9 cellular contexts compared by ENCODE assay signal in genomic region chr19:55486971-55487883, GRCh38. TPM values are rescaled to one million over a fixed set of nuclear protein-coding genes. Genes with fewer than 3 reads are reported as not detected.
DNase-seq lines count a peak whose midpoint lies in the region; ATAC-seq and TF ChIP-seq lines count a peak whose summit lies in the region.
"Had no signal": no experiment of that assay in that cellular context is flagged by ENCODE, and none has a peak within 500 bp of the region (broad histone marks: within the 10 kb centered on the region; RNA-seq: fewer than 3 reads in every experiment).

No MANE protein-coding gene starts in this region.

- no peak for ATAC-seq in HG02970 (IDR thresholded peaks at IDR 0.05; ENCODE audit: low FRiP score, unreplicated experiment)
- no peak for ATAC-seq in GM21390 (IDR thresholded peaks at IDR 0.05; ENCODE audit: unreplicated experiment)

- no peak for TF ChIP-seq CTCF in BE2C (IDR thresholded peaks at IDR 0.05; ENCODE audit: low read depth, low read length)
- TF ChIP-seq CTCF in fibroblast of villous mesenchyme (IDR thresholded peaks at IDR 0.05; ENCODE audit: insufficient read depth, low read depth, low read length) = no peak
- no peak for TF ChIP-seq CTCF in progenitor cell of endocrine pancreas (IDR thresholded peaks at IDR 0.05; ENCODE audit: unreplicated experiment)

- no peaks in the 10 kb centered on the region for H3K27me3 ChIP-seq in BE2C

- intact Hi-C loops in activated T-helper 1 cell treated with anti-CD3 and anti-CD28 coated beads, Interleukin-12 subunit alpha, Interleukin-12 subunit beta, Interleukin-2, Interleukin-4 antibody, amounts not matched to agents 30 ng/mL and 10 ng/mL and 1 ng/mL, durations not matched to agents 14 hours and 24 hours and 36 hours (cut with micrococcal nuclease) = no loop called here

- H3K27me3 Mint-ChIP-seq in activated T-helper 1 cell treated with anti-CD3 and anti-CD28 coated beads, Interleukin-12 subunit alpha, Interleukin-12 subunit beta, Interleukin-2, Interleukin-4 antibody, amounts not matched to agents 30 ng/mL and 10 ng/mL and 1 ng/mL, durations not matched to agents 14 hours and 24 hours and 36 hours (ENCODE audit: insufficient read depth) = peaks cover 2% of the 10 kb centered on the region
- peaks cover 8% of the 10 kb centered on the region for H3K27me3 Mint-ChIP-seq in progenitor cell of endocrine pancreas

- no peaks in the 10 kb centered on the region for H3K36me3 Mint-ChIP-seq in activated T-helper 1 cell treated with anti-CD3 and anti-CD28 coated beads, Interleukin-12 subunit alpha, Interleukin-12 subunit beta, Interleukin-2, Interleukin-4 antibody, amounts not matched to agents 30 ng/mL and 10 ng/mL and 1 ng/mL, durations not matched to agents 14 hours and 24 hours and 36 hours (ENCODE audit: low read depth)
- H3K36me3 Mint-ChIP-seq in progenitor cell of endocrine pancreas (ENCODE audit: insufficient read depth) = no peaks in the 10 kb centered on the region

- H3K27ac Mint-ChIP-seq in activated T-helper 1 cell treated with anti-CD3 and anti-CD28 coated beads, Interleukin-12 subunit alpha, Interleukin-12 subunit beta, Interleukin-2, Interleukin-4 antibody, amounts not matched to agents 30 ng/mL and 10 ng/mL and 1 ng/mL, durations not matched to agents 14 hours and 24 hours and 36 hours = peak overlapping the region; percentile 66
- H3K27ac Mint-ChIP-seq in progenitor cell of endocrine pancreas = peak overlapping the region; percentile 73

- no peaks in the 10 kb centered on the region for H3K9me3 ChIP-seq in BE2C
- H3K9me3 ChIP-seq: neutrophil had no signal

- peak overlapping the region; percentile 54 for H3K4me3 Mint-ChIP-seq in activated T-helper 1 cell treated with anti-CD3 and anti-CD28 coated beads, Interleukin-12 subunit alpha, Interleukin-12 subunit beta, Interleukin-2, Interleukin-4 antibody, amounts not matched to agents 30 ng/mL and 10 ng/mL and 1 ng/mL, durations not matched to agents 14 hours and 24 hours and 36 hours
- peak overlapping the region; percentile 50 for H3K4me3 Mint-ChIP-seq in progenitor cell of endocrine pancreas (ENCODE audit: low read depth)

- peaks cover 2% of the 10 kb centered on the region; the same call in 1 of the 2 replicates for H3K36me3 ChIP-seq in BE2C

- H3K4me1 ChIP-seq in BE2C = peaks cover 22% of the 10 kb centered on the region

- DNase-seq in BE2C (peak; percentile 58), M059J (ENCODE audit: low read depth) (peak; percentile 99), fibroblast of villous mesenchyme (ENCODE audit: low read depth) (peak; percentile 89), progenitor cell of endocrine pancreas (ENCODE audit: low spot score, unreplicated experiment) (no peak), HuH-7 (ENCODE audit: low spot score) (no peak)
- DNase-seq in activated T-helper 1 cell treated with anti-CD3 and anti-CD28 coated beads, Interleukin-12 subunit alpha, Interleukin-12 subunit beta, Interleukin-2, Interleukin-4 antibody, amounts not matched to agents 30 ng/mL and 10 ng/mL and 1 ng/mL, durations not matched to agents 14 hours and 24 hours and 36 hours (ENCODE audit: low spot score) = no peak

- H3K4me3 ChIP-seq in BE2C (ENCODE audit: low read depth, low read length) (peak overlapping the region; percentile 68), fibroblast of villous mesenchyme (ENCODE audit: low read depth, low read length) (peak overlapping the region; percentile 23)

- H3K4me1 Mint-ChIP-seq in activated T-helper 1 cell treated with anti-CD3 and anti-CD28 coated beads, Interleukin-12 subunit alpha, Interleukin-12 subunit beta, Interleukin-2, Interleukin-4 antibody, amounts not matched to agents 30 ng/mL and 10 ng/mL and 1 ng/mL, durations not matched to agents 14 hours and 24 hours and 36 hours (ENCODE audit: low read depth) = peaks cover 11% of the 10 kb centered on the region
- peaks cover 13% of the 10 kb centered on the region for H3K4me1 Mint-ChIP-seq in progenitor cell of endocrine pancreas (ENCODE audit: low read depth)

- H3K9me3 Mint-ChIP-seq in activated T-helper 1 cell treated with anti-CD3 and anti-CD28 coated beads, Interleukin-12 subunit alpha, Interleukin-12 subunit beta, Interleukin-2, Interleukin-4 antibody, amounts not matched to agents 30 ng/mL and 10 ng/mL and 1 ng/mL, durations not matched to agents 14 hours and 24 hours and 36 hours = no peaks in the 10 kb centered on the region
- H3K9me3 Mint-ChIP-seq in progenitor cell of endocrine pancreas (ENCODE audit: low read depth) = no peaks in the 10 kb centered on the region

RNA-seq across cellular contexts. Expression of gene SSC5D, which starts 1.0 kb away (rescaled TPM):
- 0.37 TPM for polyA plus RNA-seq in BE2C (2012; ENCODE audit: insufficient read depth, insufficient read length, low read depth)
- 1.8 and 7.2 TPM in 2 replicates for total RNA-seq in M059J (2014; rRNA removed; shearing (Covaris generic))
- 0.24 and 0.65 TPM in 2 replicates for total RNA-seq in activated T-helper 1 cell treated with anti-CD3 and anti-CD28 coated beads, Interleukin-12 subunit alpha, Interleukin-12 subunit beta, Interleukin-2, Interleukin-4 antibody, amounts not matched to agents 30 ng/mL and 10 ng/mL and 1 ng/mL, durations not matched to agents 14 hours and 24 hours and 36 hours
- 21.2 and 23.2 TPM in 2 replicates for total RNA-seq in fibroblast of villous mesenchyme
- 1.1 and 1.6 TPM in 2 replicates for total RNA-seq in progenitor cell of endocrine pancreas

RNA-seq across cellular contexts. Expression of gene NAT14, which starts 2.2 kb away (rescaled TPM):
- polyA plus RNA-seq in BE2C (2012; ENCODE audit: insufficient read depth, insufficient read length, low read depth) = 169 TPM
- 14.4 and 26.1 TPM in 2 replicates for total RNA-seq in M059J (2014; rRNA removed; shearing (Covaris generic))
- total RNA-seq in activated T-helper 1 cell treated with anti-CD3 and anti-CD28 coated beads, Interleukin-12 subunit alpha, Interleukin-12 subunit beta, Interleukin-2, Interleukin-4 antibody, amounts not matched to agents 30 ng/mL and 10 ng/mL and 1 ng/mL, durations not matched to agents 14 hours and 24 hours and 36 hours = 23.1 and 26.1 TPM in 2 replicates
- total RNA-seq in fibroblast of villous mesenchyme (18.1 and 20.3 TPM in 2 replicates), progenitor cell of endocrine pancreas (62.6 and 69.7 TPM in 2 replicates)

RNA-seq across cellular contexts. Expression of gene ZNF628, which starts 10.8 kb away (rescaled TPM):
- polyA plus RNA-seq in BE2C (2012; ENCODE audit: insufficient read depth, insufficient read length, low read depth) = 18.3 TPM
- total RNA-seq in M059J (2014; rRNA removed; shearing (Covaris generic)) = 8.8 and 13.9 TPM in 2 replicates
- 7.6 and 10.4 TPM in 2 replicates for total RNA-seq in activated T-helper 1 cell treated with anti-CD3 and anti-CD28 coated beads, Interleukin-12 subunit alpha, Interleukin-12 subunit beta, Interleukin-2, Interleukin-4 antibody, amounts not matched to agents 30 ng/mL and 10 ng/mL and 1 ng/mL, durations not matched to agents 14 hours and 24 hours and 36 hours
- total RNA-seq in fibroblast of villous mesenchyme (0.86 and 2.6 TPM in 2 replicates), progenitor cell of endocrine pancreas (12.9 and 16.8 TPM in 2 replicates)

RNA-seq across cellular contexts. Expression of gene C19orf85, which starts 22.7 kb away (rescaled TPM):
- polyA plus RNA-seq in BE2C (2012; ENCODE audit: insufficient read depth, insufficient read length, low read depth) = not detected
- total RNA-seq in M059J (2014; rRNA removed; shearing (Covaris generic)) = not detected in 2 replicates
- total RNA-seq in activated T-helper 1 cell treated with anti-CD3 and anti-CD28 coated beads, Interleukin-12 subunit alpha, Interleukin-12 subunit beta, Interleukin-2, Interleukin-4 antibody, amounts not matched to agents 30 ng/mL and 10 ng/mL and 1 ng/mL, durations not matched to agents 14 hours and 24 hours and 36 hours = not detected in 2 replicates
- total RNA-seq in fibroblast of villous mesenchyme = not detected in 2 replicates
- total RNA-seq in progenitor cell of endocrine pancreas = not detected in 2 replicates

RNA-seq across cellular contexts. Expression of gene ISOC2, which starts 25.8 kb away (rescaled TPM):
- polyA plus RNA-seq in BE2C (2012; ENCODE audit: insufficient read depth, insufficient read length, low read depth) = 60.2 TPM
- 123 and 134 TPM in 2 replicates for total RNA-seq in M059J (2014; rRNA removed; shearing (Covaris generic))
- total RNA-seq in activated T-helper 1 cell treated with anti-CD3 and anti-CD28 coated beads, Interleukin-12 subunit alpha, Interleukin-12 subunit beta, Interleukin-2, Interleukin-4 antibody, amounts not matched to agents 30 ng/mL and 10 ng/mL and 1 ng/mL, durations not matched to agents 14 hours and 24 hours and 36 hours = 31.3 and 34.3 TPM in 2 replicates
- total RNA-seq in fibroblast of villous mesenchyme (57.9 and 74.4 TPM in 2 replicates), progenitor cell of endocrine pancreas (36.3 and 36.6 TPM in 2 replicates)

Comparison
In these comparisons a context has a peak if more than half of its experiments do, and no peak if none do; other contexts are left out.
1. DNase-seq: peak in BE2C (single experiment), M059J (single experiment) and fibroblast of villous mesenchyme (single experiment); none in activated T-helper 1 cell treated with anti-CD3 and anti-CD28 coated beads, Interleukin-12 subunit alpha, Interleukin-12 subunit beta, Interleukin-2, Interleukin-4 antibody, amounts not matched to agents 30 ng/mL and 10 ng/mL and 1 ng/mL, durations not matched to agents 14 hours and 24 hours and 36 hours (single experiment), progenitor cell of endocrine pancreas (single experiment) and HuH-7 (single experiment).